In genomic region chr7:23530901-23531793, GRCh38 we compare ENCODE assay signal across 1 cellular context.
A peak's percentile ranks its signal among the peaks of the same experiment; 100 is the strongest.
TF ChIP-seq lines count a peak whose summit lies in the region.

No MANE protein-coding gene starts in this region.

TF ChIP-seq in GM12878, 131 proteins besides CTCF, POLR2A, EP300 and RAD21 (continued from another document and continues in another):
- TF ChIP-seq ZBTB40 (IDR thresholded peaks at IDR 0.05; ENCODE audit: borderline replicate concordance) (no peak), MEF2B (IDR thresholded peaks at IDR 0.05; ENCODE audit: partially characterized antibody, poor library complexity, severe bottlenecking) (peak; percentile 6), JUND (IDR thresholded peaks at IDR 0.05; ENCODE audit: low read depth, low read length) (0 out of 2 replicates have a peak, but pooled peaks have one; percentile 27), BACH1 (IDR thresholded peaks at IDR 0.05; ENCODE audit: borderline replicate concordance) (peak; percentile 26; the same call in 1 of the 2 replicates), E4F1 (IDR thresholded peaks at IDR 0.05; ENCODE audit: borderline replicate concordance, partially characterized antibody) (no peak), EGR1 (IDR thresholded peaks at IDR 0.05; ENCODE audit: borderline replicate concordance in 1 of 2, low read depth in 2 of 2, low read length in 2 of 2) (peak in 1 of 2 experiments; percentile 91; a peak in 2 of 3 replicates), SRF (IDR thresholded peaks at IDR 0.05; ENCODE audit: low read depth in 2 of 2, low read length in 2 of 2) (no peak), FOXM1 (IDR thresholded peaks at IDR 0.05; ENCODE audit: low read depth, low read length) (no peak), STAT3 (IDR thresholded peaks at IDR 0.05; ENCODE audit: low read depth, low read length) (no peak), NBN (IDR thresholded peaks at IDR 0.05) (no peak), BCLAF1 (IDR thresholded peaks at IDR 0.05) (no peak), SMC3 (IDR thresholded peaks at IDR 0.05; ENCODE audit: borderline replicate concordance, low read length) (no peak), RB1 (IDR thresholded peaks at IDR 0.05; ENCODE audit: borderline replicate concordance) (no peak), TCF12 (IDR thresholded peaks at IDR 0.05; ENCODE audit: low read depth, low read length) (no peak), IKZF2 (IDR thresholded peaks at IDR 0.05) (peak; percentile 63 to 68; a peak in 3 of 4 replicates), TBL1XR1 (IDR thresholded peaks at IDR 0.05; ENCODE audit: low read depth, low read length) (0 out of 2 replicates have a peak, but pooled peaks have one; percentile 34), ATF7 (IDR thresholded peaks at IDR 0.05; ENCODE audit: low read depth) (no peak), ZNF217 (IDR thresholded peaks at IDR 0.05) (no peak), ZSCAN29 (IDR thresholded peaks at IDR 0.05) (no peak), CHD1 (IDR thresholded peaks at IDR 0.05; ENCODE audit: low read depth, low read length) (no peak; the same call in 1 of the 2 replicates), MLLT1 (IDR thresholded peaks at IDR 0.05) (peak; percentile 53; the same call in 1 of the 2 replicates), SMAD1 (IDR thresholded peaks at IDR 0.05; ENCODE audit: low read depth, partially characterized antibody) (peak; percentile 11), REST (IDR thresholded peaks at IDR 0.05; ENCODE audit: low read depth, low read length) (no peak), FOS (IDR thresholded peaks at IDR 0.05; ENCODE audit: borderline replicate concordance, extremely low read depth, insufficient read length) (no peak), CEBPB (IDR thresholded peaks at IDR 0.05; ENCODE audit: borderline replicate concordance in 1 of 2, low read depth in 2 of 2, low read length in 2 of 2) (no peak), NFIC (IDR thresholded peaks at IDR 0.05; ENCODE audit: low read depth, low read length) (no peak), CBFB (IDR thresholded peaks at IDR 0.05; ENCODE audit: low read depth) (no peak), CHD2 (IDR thresholded peaks at IDR 0.05; ENCODE audit: borderline replicate concordance, low read depth, low read length) (no peak), PAX5 (IDR thresholded peaks at IDR 0.05; ENCODE audit: borderline replicate concordance, low read depth, low read length) (no peak), ZBTB33 (IDR thresholded peaks at IDR 0.05) (no peak), MTA2 (IDR thresholded peaks at IDR 0.05; ENCODE audit: low read depth) (peak; percentile 8; the same call in 1 of the 2 replicates), NKRF (conservative IDR thresholded peaks at IDR 0.05) (no peak; the same call in 1 of the 2 replicates), IRF3 (IDR thresholded peaks at IDR 0.05) (no peak), RELB (IDR thresholded peaks at IDR 0.05; ENCODE audit: low read depth) (no peak), ATF3 (IDR thresholded peaks at IDR 0.05; ENCODE audit: borderline replicate concordance, extremely low read depth, low read depth, low read length) (no peak)
